ENCODE assay signal across 26 cellular contexts in the genomic region with DNA sequence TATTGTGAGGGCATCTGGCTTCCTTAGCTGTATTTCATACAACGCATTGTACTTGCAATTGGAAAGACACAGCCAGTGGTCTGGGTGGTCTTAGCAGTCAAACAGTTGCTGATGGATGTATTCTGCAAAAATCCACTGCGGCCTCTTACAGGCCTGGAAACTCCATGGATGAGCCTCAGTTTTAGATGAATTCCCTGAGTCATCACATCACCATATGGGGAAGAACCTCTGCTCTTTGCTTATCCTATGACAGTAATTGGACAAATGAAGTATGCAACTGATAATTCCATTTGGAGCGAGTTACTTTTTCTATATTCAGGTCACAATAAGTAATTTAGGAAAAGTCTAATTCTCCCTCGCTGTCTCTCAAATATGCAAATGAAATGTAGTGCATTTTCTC.
DNase-seq lines count a peak whose midpoint lies in the region; ATAC-seq, FAIRE-seq and TF ChIP-seq lines count a peak whose summit lies in the region.
"Had no signal": no experiment of that assay in that cellular context is flagged by ENCODE, and none has a peak within 500 bp of the region (broad histone marks: within the 10 kb centered on the region; RNA-seq: fewer than 3 reads in every experiment).

No MANE protein-coding gene starts in this region.

- no peak overlapping the region for H3K4me3 Mint-ChIP-seq in activated CD8-positive, alpha-beta memory T cell treated with anti-CD3 and anti-CD28 coated beads, Interleukin-2, amount 10 ng/mL, durations not matched to agents 7 days and 5 days
- H3K4me3 Mint-ChIP-seq: CD14-positive monocyte; CD4-positive, alpha-beta memory T cell; CD4-positive, CD25-positive, alpha-beta regulatory T cell; CD8-positive, alpha-beta memory T cell had no signal

- intact Hi-C loops in K562 (cut with micrococcal nuclease) = no loop called here
- intact Hi-C loops in esophagus muscularis mucosa (cut with DNase I) = no loop called here

- H3K79me2 ChIP-seq in K562 (ENCODE audit: control insufficient read depth, insufficient read depth, low read length) = no peaks in the 10 kb centered on the region

- 42% methylated on average over 4 of the region's 4 CpGs for WGBS in A549 (ENCODE audit: missing lambda C conversion rate)
- 0% methylated on average over 4 of the region's 4 CpGs for WGBS in K562 (ENCODE audit: insufficient coverage, low coverage, missing lambda C conversion rate)
- WGBS in esophagus muscularis mucosa = 80% methylated on average over 4 of the region's 4 CpGs

- TF ChIP-seq POLR2A in A549 (IDR thresholded peaks at IDR 0.05; ENCODE audit: low read length) (no peak), K562 (conservative IDR thresholded peaks at IDR 0.05) (no peak), esophagus muscularis mucosa (IDR thresholded peaks at IDR 0.05; ENCODE audit: low read depth) (no peak)

- H3K27me3 Mint-ChIP-seq in activated CD8-positive, alpha-beta memory T cell treated with anti-CD3 and anti-CD28 coated beads, Interleukin-2, amount 10 ng/mL, durations not matched to agents 7 days and 5 days = peaks cover 4% of the 10 kb centered on the region

- H3K27me3 ChIP-seq in K562 (ENCODE audit: control insufficient read depth in 2 of 2, insufficient read depth in 2 of 2, low read length in 2 of 2) (peaks cover under 1 to 11% of the 10 kb centered on the region in 2 experiments; a peak in 3 of 5 replicates), esophagus muscularis mucosa (peaks cover 0 to 14% (median 0%) of the 10 kb centered on the region in 4 donors)
- H3K27me3 ChIP-seq: BLaER1 had no signal

- no peaks in the 10 kb centered on the region for H3K9me3 Mint-ChIP-seq in activated CD8-positive, alpha-beta memory T cell treated with anti-CD3 and anti-CD28 coated beads, Interleukin-2, amount 10 ng/mL, durations not matched to agents 7 days and 5 days (ENCODE audit: low read depth)
- H3K9me3 Mint-ChIP-seq: CD14-positive monocyte had no signal

- H3K9me3 ChIP-seq in A549 = no peaks in the 10 kb centered on the region
- no peaks in the 10 kb centered on the region for H3K9me3 ChIP-seq in K562 (replicated peaks; ENCODE audit: control insufficient read depth, insufficient read depth, low read depth, low read length)
- H3K9me3 ChIP-seq in esophagus muscularis mucosa = no peaks in the 10 kb centered on the region
- H3K9me3 ChIP-seq: BE2C, BLaER1 had no signal

- H3K27ac Mint-ChIP-seq in activated CD8-positive, alpha-beta memory T cell treated with anti-CD3 and anti-CD28 coated beads, Interleukin-2, amount 10 ng/mL, durations not matched to agents 7 days and 5 days = no peak overlapping the region
- H3K27ac Mint-ChIP-seq: CD4-positive, alpha-beta memory T cell; CD4-positive, CD25-positive, alpha-beta regulatory T cell; CD8-positive, alpha-beta memory T cell had no signal

- H3K36me3 ChIP-seq in K562 (ENCODE audit: control insufficient read depth, insufficient read depth, low read length) = no peaks in the 10 kb centered on the region
- H3K36me3 ChIP-seq in esophagus muscularis mucosa = no peaks in the 10 kb centered on the region
- H3K36me3 ChIP-seq: BE2C had no signal

- TF ChIP-seq EP300 in A549 (IDR thresholded peaks at IDR 0.05) (no peak), K562 (IDR thresholded peaks at IDR 0.05; ENCODE audit: low read length) (no peak), esophagus muscularis mucosa (IDR thresholded peaks at IDR 0.05) (no peak)

- H3K4me1 Mint-ChIP-seq in activated CD8-positive, alpha-beta memory T cell treated with anti-CD3 and anti-CD28 coated beads, Interleukin-2, amount 10 ng/mL, durations not matched to agents 7 days and 5 days = no peaks in the 10 kb centered on the region
- H3K4me1 Mint-ChIP-seq: CD8-positive, alpha-beta memory T cell had no signal

- CTCF ChIA-PET in activated CD8-positive, alpha-beta memory T cell treated with anti-CD3 and anti-CD28 coated beads, Interleukin-2, amount 10 ng/mL, durations not matched to agents 7 days and 5 days (lab: Charles Lee) = no interaction called here
- CTCF ChIA-PET in A549 (lab: Yijun Ruan, JAX) = no interaction called here
- CTCF ChIA-PET in K562 (lab: Yijun Ruan, JAX; ENCODE audit: low intra/inter-chr PET ratio) = no interaction called here

- BruUV-seq in K562 (replicated peaks; lab: Mats Ljungman, UMichigan) = no TSS peak

- H2AFZ ChIP-seq in K562 (ENCODE audit: low read depth, low read length) = no peak overlapping the region

- FAIRE-seq in A549 (lab: Jason Lieb, UNC) (no peak), K562 (lab: Jason Lieb, UNC) (no peak)
- FAIRE-seq: G401.6, GM12891, GM19239 had no signal

- no peaks in the 10 kb centered on the region for H3K9me1 ChIP-seq in K562 (ENCODE audit: control insufficient read depth, insufficient read depth, low read length)

- H3K27ac ChIP-seq in A549 = no peak overlapping the region
- no peak overlapping the region for H3K27ac ChIP-seq in K562 (ENCODE audit: extremely low read depth, low read depth, low read length)
- H3K27ac ChIP-seq in esophagus muscularis mucosa (replicated peaks in 1 of 4) = no peak overlapping the region
- H3K27ac ChIP-seq: 22Rv1, BLaER1 had no signal

- no peaks in the 10 kb centered on the region for H4K20me1 ChIP-seq in K562 (replicated peaks; ENCODE audit: control insufficient read depth, insufficient read depth, low read length)
- H4K20me1 ChIP-seq: BLaER1 had no signal

- H3K4me1 ChIP-seq in A549 (no peaks in the 10 kb centered on the region), K562 (replicated peaks in 1 of 2; ENCODE audit: control insufficient read depth in 2 of 2, insufficient read depth in 2 of 2, low read length in 2 of 2) (no peaks in the 10 kb centered on the region), esophagus muscularis mucosa (no peaks in the 10 kb centered on the region)
- H3K4me1 ChIP-seq: BE2C had no signal

- DNase-seq in activated CD8-positive, alpha-beta memory T cell treated with anti-CD3 and anti-CD28 coated beads, Interleukin-2, amount 10 ng/mL, durations not matched to agents 7 days and 5 days = peak; percentile 19
- DNase-seq in activated CD8-positive, alpha-beta memory T cell treated with anti-CD3 and anti-CD28 coated beads, Interleukin-2, amount 50 U/mL, for 4 hours = no peak
- DNase-seq in A549 (ENCODE audit: low read depth in 1 of 2, low spot score in 1 of 2) = no peak
- DNase-seq in K562 (ENCODE audit: extremely low read depth in 1 of 4, low spot score in 3 of 4) = no peak
- peak; percentile 45 for DNase-seq in esophagus muscularis mucosa (ENCODE audit: extremely low spot score)
- no peak for DNase-seq in GM19240 (ENCODE audit: insufficient read length, low spot score)
- no peak for DNase-seq in HPDE6-E6E7 (ENCODE audit: extremely low spot score)
- DNase-seq: ACHN; BE2C; C1 segment of cervical spinal cord; CD4-positive, alpha-beta memory T cell; CD4-positive, CD25-positive, alpha-beta regulatory T cell; CD8-positive, alpha-beta memory T cell; COR-L47; DMS 273 treated with DMSO at 0.1 percent for 48 hours; DMS153; DMS53; DMS79 treated with DMSO at 0.1 percent for 48 hours; GF-D8 had no signal

- H3K4me3 ChIP-seq in A549 (no peak overlapping the region), K562 (no peak overlapping the region), esophagus muscularis mucosa (no peak overlapping the region)
- H3K4me3 ChIP-seq: BLaER1 had no signal

- H3K4me2 ChIP-seq in A549 = no peak overlapping the region
- H3K4me2 ChIP-seq in K562 (ENCODE audit: insufficient read depth, low read length) = no peak overlapping the region
- H3K4me2 ChIP-seq: BLaER1 had no signal

- ATAC-seq in activated CD8-positive, alpha-beta memory T cell treated with anti-CD3 and anti-CD28 coated beads, Interleukin-2, amount 10 ng/mL, durations not matched to agents 7 days and 5 days = no peak
- ATAC-seq in A549 = no peak
- no peak for ATAC-seq in K562
- no peak for ATAC-seq in HG03175 (IDR thresholded peaks at IDR 0.05; ENCODE audit: unreplicated experiment)

- in situ Hi-C loops in K562 (cut with MboI) = no loop called here

- TF ChIP-seq RAD21 in A549 (conservative IDR thresholded peaks at IDR 0.05 in 1 of 2, IDR thresholded peaks at IDR 0.05 in 1 of 2) = no peak
- no peak for TF ChIP-seq RAD21 in K562 (CRISPR knock-in tag; conservative IDR thresholded peaks at IDR 0.05 in 1 of 2, IDR thresholded peaks at IDR 0.05 in 1 of 2)

- no peaks in the 10 kb centered on the region for H3K36me3 Mint-ChIP-seq in activated CD8-positive, alpha-beta memory T cell treated with anti-CD3 and anti-CD28 coated beads, Interleukin-2, amount 10 ng/mL, durations not matched to agents 7 days and 5 days
- H3K36me3 Mint-ChIP-seq: CD4-positive, alpha-beta memory T cell; CD4-positive, CD25-positive, alpha-beta regulatory T cell had no signal

- no peak for TF ChIP-seq CTCF in A549 (IDR thresholded peaks at IDR 0.05)
- TF ChIP-seq CTCF in K562 (IDR thresholded peaks at IDR 0.05 in 2 of 3, conservative IDR thresholded peaks at IDR 0.05 in 1 of 3; ENCODE audit: insufficient read depth in 2 of 3, low read depth in 1 of 3, low read length in 3 of 3) = no peak
- no peak for TF ChIP-seq CTCF in esophagus muscularis mucosa (IDR thresholded peaks at IDR 0.05)

- no peak overlapping the region for H3K9ac ChIP-seq in K562 (ENCODE audit: insufficient read depth in 1 of 2, low read depth in 2 of 2, low read length in 2 of 2)
- H3K9ac ChIP-seq: BLaER1 had no signal

- POLR2A ChIA-PET in A549 (lab: Yijun Ruan, JAX) (no interaction called here), K562 (lab: Yijun Ruan, JAX) (no interaction called here)

TF ChIP-seq in A549, 52 proteins besides CTCF, POLR2A, EP300 and RAD21:
- peak; percentile 39 for TF ChIP-seq MAFK (IDR thresholded peaks at IDR 0.05; ENCODE audit: partially characterized antibody)
- TF ChIP-seq RFX5 (IDR thresholded peaks at IDR 0.05) = no peak
TF ChIP-seq in A549: peak in this region for 1.

TF ChIP-seq in K562, 482 proteins besides CTCF, POLR2A, EP300 and RAD21:
- no peak for TF ChIP-seq SMARCA5 (IDR thresholded peaks at IDR 0.05)
- TF ChIP-seq ZNF316 (IDR thresholded peaks at IDR 0.05) = peak; percentile 67
- peak; percentile 61; the same call in 1 of the 2 replicates for TF ChIP-seq MAFG (tag; conservative IDR thresholded peaks at IDR 0.05)
- no peak for TF ChIP-seq POLR2H (tag; IDR thresholded peaks at IDR 0.05; ENCODE audit: low read depth)
- TF ChIP-seq, protein P1, sequence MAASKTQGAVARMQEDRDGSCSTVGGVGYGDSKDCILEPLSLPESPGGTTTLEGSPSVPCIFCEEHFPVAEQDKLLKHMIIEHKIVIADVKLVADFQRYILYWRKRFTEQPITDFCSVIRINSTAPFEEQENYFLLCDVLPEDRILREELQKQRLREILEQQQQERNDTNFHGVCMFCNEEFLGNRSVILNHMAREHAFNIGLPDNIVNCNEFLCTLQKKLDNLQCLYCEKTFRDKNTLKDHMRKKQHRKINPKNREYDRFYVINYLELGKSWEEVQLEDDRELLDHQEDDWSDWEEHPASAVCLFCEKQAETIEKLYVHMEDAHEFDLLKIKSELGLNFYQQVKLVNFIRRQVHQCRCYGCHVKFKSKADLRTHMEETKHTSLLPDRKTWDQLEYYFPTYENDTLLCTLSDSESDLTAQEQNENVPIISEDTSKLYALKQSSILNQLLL (CRISPR knock-in tag; IDR thresholded peaks at IDR 0.05; ENCODE audit: borderline replicate concordance) = no peak
- peak; percentile 36; the same call in 1 of the 2 replicates for TF ChIP-seq C11orf30 (IDR thresholded peaks at IDR 0.05; ENCODE audit: low read depth)
- TF ChIP-seq ZNF140 (CRISPR knock-in tag; IDR thresholded peaks at IDR 0.05) = no peak

Comparison
In these comparisons a context has a peak if more than half of its experiments do, and no peak if none do; other contexts are left out.
1. DNase-seq: peak in activated CD8-positive, alpha-beta memory T cell treated with anti-CD3 and anti-CD28 coated beads, Interleukin-2, amount 10 ng/mL, durations not matched to agents 7 days and 5 days (single experiment) and esophagus muscularis mucosa (single experiment); none in activated CD8-positive, alpha-beta memory T cell treated with anti-CD3 and anti-CD28 coated beads, Interleukin-2, amount 50 U/mL, for 4 hours (single experiment), A549 (0 of 2), K562 (0 of 4), GM19240 (single experiment) and HPDE6-E6E7 (single experiment).